In the genomic region with DNA sequence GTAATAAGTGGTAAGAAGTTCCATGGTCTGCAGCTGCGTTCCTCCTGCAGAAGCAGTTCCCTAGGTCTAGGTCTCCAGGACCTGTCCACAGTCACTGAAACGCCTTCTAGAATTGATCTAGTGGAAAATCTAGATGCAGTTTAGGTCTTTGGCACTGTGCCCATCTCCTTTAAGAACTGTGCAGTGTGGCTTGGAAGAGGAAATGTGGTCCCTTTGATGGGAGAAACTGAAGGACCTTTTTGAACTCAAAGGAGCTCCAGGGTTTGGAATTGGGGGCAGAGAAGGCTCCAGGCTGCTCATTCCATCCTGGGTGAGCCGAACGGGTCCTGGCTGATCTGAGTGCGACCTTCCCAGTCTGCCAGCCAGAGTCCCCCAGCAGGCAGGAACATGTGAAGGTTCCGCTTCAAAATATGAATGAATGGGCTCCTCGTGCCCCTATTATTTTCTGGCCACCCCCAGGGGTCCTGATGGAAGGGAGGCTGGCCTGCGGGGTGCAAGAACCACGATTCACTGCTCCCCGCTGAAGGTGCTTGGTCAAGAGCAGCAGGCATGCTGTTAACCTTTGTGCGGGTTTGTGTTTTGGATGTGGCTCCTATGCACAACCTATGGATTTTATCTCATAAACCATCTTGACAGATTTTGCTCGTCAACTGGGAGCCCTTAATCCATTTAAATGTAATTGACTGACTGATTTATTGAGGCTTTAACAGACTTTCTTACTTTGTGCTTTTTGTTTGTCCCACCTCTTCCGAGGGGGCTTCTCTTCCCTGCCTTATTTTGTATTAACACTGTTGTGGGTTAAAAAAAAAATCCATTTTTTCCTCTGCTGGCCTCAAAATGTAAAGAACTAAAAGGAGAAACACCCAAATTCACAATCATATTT, we compare ENCODE assay signal across 1 cellular context.
TF ChIP-seq lines count a peak whose summit lies in the region.

No MANE protein-coding gene starts in this region.

TF ChIP-seq in WTC11, 78 proteins besides CTCF, POLR2A, EP300 and RAD21 (continued from another document):
- TF ChIP-seq ZNF263 (CRISPR knock-in tag; IDR thresholded peaks at IDR 0.05; ENCODE audit: low read depth) (no peak), ZNF396 (CRISPR knock-in tag; IDR thresholded peaks at IDR 0.05; ENCODE audit: borderline replicate concordance) (no peak), ZNF423 (CRISPR knock-in tag; IDR thresholded peaks at IDR 0.05) (0 out of 2 replicates have a peak, but pooled peaks have one; percentile 39), SMAD3 (CRISPR knock-in tag; IDR thresholded peaks at IDR 0.05; ENCODE audit: borderline replicate concordance) (no peak), OVOL2 (CRISPR knock-in tag; IDR thresholded peaks at IDR 0.05; ENCODE audit: borderline replicate concordance) (no peak)
- TF ChIP-seq, protein P1, sequence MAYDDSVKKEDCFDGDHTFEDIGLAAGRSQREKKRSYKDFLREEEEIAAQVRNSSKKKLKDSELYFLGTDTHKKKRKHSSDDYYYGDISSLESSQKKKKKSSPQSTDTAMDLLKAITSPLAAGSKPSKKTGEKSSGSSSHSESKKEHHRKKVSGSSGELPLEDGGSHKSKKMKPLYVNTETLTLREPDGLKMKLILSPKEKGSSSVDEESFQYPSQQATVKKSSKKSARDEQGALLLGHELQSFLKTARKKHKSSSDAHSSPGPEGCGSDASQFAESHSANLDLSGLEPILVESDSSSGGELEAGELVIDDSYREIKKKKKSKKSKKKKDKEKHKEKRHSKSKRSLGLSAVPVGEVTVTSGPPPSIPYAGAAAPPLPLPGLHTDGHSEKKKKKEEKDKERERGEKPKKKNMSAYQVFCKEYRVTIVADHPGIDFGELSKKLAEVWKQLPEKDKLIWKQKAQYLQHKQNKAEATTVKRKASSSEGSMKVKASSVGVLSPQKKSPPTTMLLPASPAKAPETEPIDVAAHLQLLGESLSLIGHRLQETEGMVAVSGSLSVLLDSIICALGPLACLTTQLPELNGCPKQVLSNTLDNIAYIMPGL (CRISPR knock-in tag; IDR thresholded peaks at IDR 0.05): no peak
